ENCODE assay signal across 2 cellular contexts in genomic region chr10:122379041-122379440, GRCh38.
TF ChIP-seq lines count a peak whose summit lies in the region.

No MANE protein-coding gene starts in this region.

TF ChIP-seq in HepG2, 621 proteins besides CTCF, POLR2A, EP300 and RAD21:
- TF ChIP-seq SUZ12 (IDR thresholded peaks at IDR 0.05; ENCODE audit: low read depth, low read length) (no peak), ZNF879 (CRISPR knock-in tag; IDR thresholded peaks at IDR 0.05) (no peak), ELF4 (CRISPR knock-in tag; IDR thresholded peaks at IDR 0.05; ENCODE audit: borderline replicate concordance) (no peak), KDM6A (CRISPR knock-in tag; IDR thresholded peaks at IDR 0.05; ENCODE audit: low read depth) (no peak), ATF1 (CRISPR knock-in tag; IDR thresholded peaks at IDR 0.05) (no peak), HOXA7 (CRISPR knock-in tag; IDR thresholded peaks at IDR 0.05) (no peak), ZNF264 (CRISPR knock-in tag; IDR thresholded peaks at IDR 0.05) (no peak), TP53 (CRISPR knock-in tag; conservative IDR thresholded peaks at IDR 0.05) (no peak), MXD1 (CRISPR knock-in tag; IDR thresholded peaks at IDR 0.05) (no peak)

TF ChIP-seq in HEK293T, 16 proteins besides CTCF, POLR2A, EP300 and RAD21:
- no peak for TF ChIP-seq HDGF (IDR thresholded peaks at IDR 0.05; ENCODE audit: borderline replicate concordance)
- TF ChIP-seq CTBP1 (IDR thresholded peaks at IDR 0.05; ENCODE audit: borderline replicate concordance): no peak
- TF ChIP-seq NFRKB (IDR thresholded peaks at IDR 0.05): no peak
- TF ChIP-seq L3MBTL2 (conservative IDR thresholded peaks at IDR 0.05): no peak
- no peak for TF ChIP-seq BHLHE40 (IDR thresholded peaks at IDR 0.05; ENCODE audit: borderline replicate concordance)
- no peak for TF ChIP-seq ZNF384 (IDR thresholded peaks at IDR 0.05)
- TF ChIP-seq FOXA1 (IDR thresholded peaks at IDR 0.05): no peak
- TF ChIP-seq FOXM1 (IDR thresholded peaks at IDR 0.05; ENCODE audit: borderline replicate concordance): no peak
- no peak for TF ChIP-seq ARNT (IDR thresholded peaks at IDR 0.05)
- TF ChIP-seq FOXK2 (IDR thresholded peaks at IDR 0.05): no peak
- TF ChIP-seq TARDBP (IDR thresholded peaks at IDR 0.05): no peak
- TF ChIP-seq PKNOX1 (IDR thresholded peaks at IDR 0.05): no peak
- no peak for TF ChIP-seq SUZ12 (IDR thresholded peaks at IDR 0.05)
- no peak for TF ChIP-seq LEF1 (IDR thresholded peaks at IDR 0.05; ENCODE audit: borderline replicate concordance)
- TF ChIP-seq SP1 (IDR thresholded peaks at IDR 0.05): no peak
- no peak for TF ChIP-seq ELF4 (IDR thresholded peaks at IDR 0.05)
